In genomic region chr2:9708683-9709538, GRCh38 we compare ENCODE assay signal across 13 cellular contexts.
DNase-seq lines count a peak whose midpoint lies in the region; ATAC-seq and TF ChIP-seq lines count a peak whose summit lies in the region.
"Had no signal": no experiment of that assay in that cellular context is flagged by ENCODE, and none has a peak within 500 bp of the region (broad histone marks: within the 10 kb centered on the region; RNA-seq: fewer than 3 reads in every experiment).

No MANE protein-coding gene starts in this region.

- H3K36me3 Mint-ChIP-seq in activated CD8-positive, alpha-beta T cell treated with anti-CD3 and anti-CD28 coated beads for 36 hours (ENCODE audit: low read depth): no peaks in the 10 kb centered on the region
- H3K36me3 Mint-ChIP-seq in activated CD8-positive, alpha-beta T cell treated with anti-CD3 and anti-CD28 coated beads, Interleukin-2, amount 10 ng/mL, durations not matched to agents 7 days and 5 days (ENCODE audit: low read depth): no peaks in the 10 kb centered on the region
- H3K36me3 Mint-ChIP-seq in neural crest cell (ENCODE audit: low read depth): no peaks in the 10 kb centered on the region
- H3K36me3 Mint-ChIP-seq: IgD-negative memory B cell, type B pancreatic cell had no signal

- no peaks in the 10 kb centered on the region for H3K27me3 Mint-ChIP-seq in activated CD8-positive, alpha-beta T cell treated with anti-CD3 and anti-CD28 coated beads for 36 hours
- no peaks in the 10 kb centered on the region for H3K27me3 Mint-ChIP-seq in activated CD8-positive, alpha-beta T cell treated with anti-CD3 and anti-CD28 coated beads, Interleukin-2, amount 10 ng/mL, durations not matched to agents 7 days and 5 days (ENCODE audit: low read depth)
- no peaks in the 10 kb centered on the region for H3K27me3 Mint-ChIP-seq in neural crest cell (ENCODE audit: low read depth)
- H3K27me3 Mint-ChIP-seq: type B pancreatic cell had no signal

- intact Hi-C loops in activated CD8-positive, alpha-beta T cell treated with anti-CD3 and anti-CD28 coated beads for 36 hours (cut with micrococcal nuclease): no loop called here

- no peak overlapping the region for H3K4me3 Mint-ChIP-seq in activated CD8-positive, alpha-beta T cell treated with anti-CD3 and anti-CD28 coated beads for 36 hours
- no peak overlapping the region for H3K4me3 Mint-ChIP-seq in activated CD8-positive, alpha-beta T cell treated with anti-CD3 and anti-CD28 coated beads, Interleukin-2, amount 10 ng/mL, durations not matched to agents 7 days and 5 days
- no peak overlapping the region for H3K4me3 Mint-ChIP-seq in neural crest cell
- H3K4me3 Mint-ChIP-seq: IgD-negative memory B cell, type B pancreatic cell had no signal

- peaks cover 27% of the 10 kb centered on the region for H3K4me1 Mint-ChIP-seq in activated CD8-positive, alpha-beta T cell treated with anti-CD3 and anti-CD28 coated beads for 36 hours (ENCODE audit: low read depth)
- H3K4me1 Mint-ChIP-seq in activated CD8-positive, alpha-beta T cell treated with anti-CD3 and anti-CD28 coated beads, Interleukin-2, amount 10 ng/mL, durations not matched to agents 7 days and 5 days (ENCODE audit: low read depth): peaks cover 23% of the 10 kb centered on the region
- H3K4me1 Mint-ChIP-seq in neural crest cell: peaks cover 22% of the 10 kb centered on the region

- CTCF ChIA-PET in activated CD8-positive, alpha-beta T cell treated with anti-CD3 and anti-CD28 coated beads for 36 hours (lab: Charles Lee): interaction anchor here (0.6 to 1.3 kb wide), 2 partner anchors 90 to 91 kb away, joined by 3 read pairs; no protein-coding TSS in a partner anchor
- CTCF ChIA-PET in activated CD8-positive, alpha-beta T cell treated with anti-CD3 and anti-CD28 coated beads, Interleukin-2, amount 10 ng/mL, durations not matched to agents 7 days and 5 days (lab: Charles Lee): interaction anchor here (1.2 kb wide), 2 partner anchors 12 to 19 kb away, joined by 3 read pairs; no protein-coding TSS in a partner anchor

- DNase-seq in activated CD8-positive, alpha-beta T cell treated with anti-CD3 and anti-CD28 coated beads for 36 hours: peak; percentile 37
- no peak for DNase-seq in activated CD8-positive, alpha-beta T cell treated with anti-CD3 and anti-CD28 coated beads, Interleukin-2, amount 10 ng/mL, durations not matched to agents 7 days and 5 days
- DNase-seq in NCI-H345 (lab: John Stamatoyannopoulos, UW) (peak; percentile 38), neural crest cell (ENCODE audit: low read depth, low spot score) (no peak), superior temporal gyrus (ENCODE audit: extremely low spot score) (no peak), DMS 273 treated with DMSO at 0.1 percent for 48 hours (lab: John Stamatoyannopoulos, UW) (no peak)
- DNase-seq: foreskin keratinocyte, left cardiac atrium, NCI-H446 treated with DMSO at 0.1 percent for 48 hours had no signal

- no peaks in the 10 kb centered on the region for H3K9me3 Mint-ChIP-seq in activated CD8-positive, alpha-beta T cell treated with anti-CD3 and anti-CD28 coated beads for 36 hours
- no peaks in the 10 kb centered on the region for H3K9me3 Mint-ChIP-seq in activated CD8-positive, alpha-beta T cell treated with anti-CD3 and anti-CD28 coated beads, Interleukin-2, amount 10 ng/mL, durations not matched to agents 7 days and 5 days (ENCODE audit: insufficient read depth)
- H3K9me3 Mint-ChIP-seq in neural crest cell: no peaks in the 10 kb centered on the region
- H3K9me3 Mint-ChIP-seq: IgD-negative memory B cell, type B pancreatic cell had no signal

- peak; percentile 78 for ATAC-seq in activated CD8-positive, alpha-beta T cell treated with anti-CD3 and anti-CD28 coated beads for 36 hours
- no peak for ATAC-seq in activated CD8-positive, alpha-beta T cell treated with anti-CD3 and anti-CD28 coated beads, Interleukin-2, amount 10 ng/mL, durations not matched to agents 7 days and 5 days
- ATAC-seq in GM19351 (IDR thresholded peaks at IDR 0.05; ENCODE audit: unreplicated experiment) (peak; percentile 59), HG03354 (IDR thresholded peaks at IDR 0.05; ENCODE audit: poor library complexity, severe bottlenecking, unreplicated experiment) (no peak)
- ATAC-seq: left cardiac atrium had no signal

- no peak for TF ChIP-seq CTCF in activated CD8-positive, alpha-beta T cell treated with anti-CD3 and anti-CD28 coated beads for 36 hours (IDR thresholded peaks at IDR 0.05)
- no peak for TF ChIP-seq CTCF in neural crest cell (conservative IDR thresholded peaks at IDR 0.05)

- POLR2A ChIA-PET in activated CD8-positive, alpha-beta T cell treated with anti-CD3 and anti-CD28 coated beads for 36 hours (lab: Charles Lee): interaction anchor here (0.9 to 1.9 kb wide), 3 partner anchors 52 to 257 kb away, joined by 3 to 9 read pairs (median 3); partner anchors contain the start of gene YWHAQ
- POLR2A ChIA-PET in activated CD8-positive, alpha-beta T cell treated with anti-CD3 and anti-CD28 coated beads, Interleukin-2, amount 10 ng/mL, durations not matched to agents 7 days and 5 days (lab: Charles Lee): no interaction called here

- H3K27ac Mint-ChIP-seq in activated CD8-positive, alpha-beta T cell treated with anti-CD3 and anti-CD28 coated beads for 36 hours: peak overlapping the region; percentile 77
- H3K27ac Mint-ChIP-seq in activated CD8-positive, alpha-beta T cell treated with anti-CD3 and anti-CD28 coated beads, Interleukin-2, amount 10 ng/mL, durations not matched to agents 7 days and 5 days: no peak overlapping the region
- H3K27ac Mint-ChIP-seq in neural crest cell (ENCODE audit: unreplicated experiment): peak overlapping the region; percentile 50
- H3K27ac Mint-ChIP-seq: type B pancreatic cell had no signal

Comparison
In these comparisons a context has a peak if more than half of its experiments do, and no peak if none do; other contexts are left out.
1. ATAC-seq: peak in activated CD8-positive, alpha-beta T cell treated with anti-CD3 and anti-CD28 coated beads for 36 hours (single experiment) and GM19351 (single experiment); none in activated CD8-positive, alpha-beta T cell treated with anti-CD3 and anti-CD28 coated beads, Interleukin-2, amount 10 ng/mL, durations not matched to agents 7 days and 5 days (single experiment) and HG03354 (single experiment).
2. DNase-seq: peak in activated CD8-positive, alpha-beta T cell treated with anti-CD3 and anti-CD28 coated beads for 36 hours (single experiment) and NCI-H345 (single experiment); none in activated CD8-positive, alpha-beta T cell treated with anti-CD3 and anti-CD28 coated beads, Interleukin-2, amount 10 ng/mL, durations not matched to agents 7 days and 5 days (single experiment), neural crest cell (single experiment), superior temporal gyrus (single experiment) and DMS 273 treated with DMSO at 0.1 percent for 48 hours (single experiment).